Comparison of ENCODE assay signal across 1 cellular context in the genomic region with DNA sequence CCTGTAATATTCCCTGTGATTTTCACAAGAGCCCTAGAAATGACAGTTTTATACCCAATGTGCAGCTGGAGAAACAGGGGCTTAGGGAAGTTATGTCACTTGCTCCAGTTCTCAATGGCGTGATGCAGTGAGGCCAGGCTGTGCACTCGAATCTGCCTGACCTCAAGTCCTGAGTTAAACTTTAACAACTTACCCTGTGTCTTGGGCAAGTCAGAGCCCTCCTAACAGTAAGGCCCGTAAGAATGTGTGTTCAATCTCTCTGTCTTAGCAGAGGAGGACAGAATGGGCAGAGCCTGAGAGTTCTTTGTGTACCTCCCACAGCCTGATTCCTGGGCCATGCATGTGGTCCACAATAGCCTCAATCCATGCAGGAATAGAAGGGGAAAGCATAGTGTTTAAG.
TF ChIP-seq lines count a peak whose summit lies in the region.

No MANE protein-coding gene starts in this region.

TF ChIP-seq in H1, 55 proteins besides CTCF, POLR2A, EP300 and RAD21 (continued from another document):
- TF ChIP-seq RNF2 (IDR thresholded peaks at IDR 0.05; ENCODE audit: borderline replicate concordance, low read depth, low read length, missing control alignments, poor library complexity, severe bottlenecking) (no peak), MAFK (IDR thresholded peaks at IDR 0.05; ENCODE audit: low read depth, low read length) (no peak), SIX5 (IDR thresholded peaks at IDR 0.05; ENCODE audit: low read depth, low read length) (no peak), BCL11A (IDR thresholded peaks at IDR 0.05; ENCODE audit: low read depth in 2 of 2, low read length in 2 of 2) (no peak)
